Comparison of ENCODE assay signal across 1 cellular context in the genomic region with DNA sequence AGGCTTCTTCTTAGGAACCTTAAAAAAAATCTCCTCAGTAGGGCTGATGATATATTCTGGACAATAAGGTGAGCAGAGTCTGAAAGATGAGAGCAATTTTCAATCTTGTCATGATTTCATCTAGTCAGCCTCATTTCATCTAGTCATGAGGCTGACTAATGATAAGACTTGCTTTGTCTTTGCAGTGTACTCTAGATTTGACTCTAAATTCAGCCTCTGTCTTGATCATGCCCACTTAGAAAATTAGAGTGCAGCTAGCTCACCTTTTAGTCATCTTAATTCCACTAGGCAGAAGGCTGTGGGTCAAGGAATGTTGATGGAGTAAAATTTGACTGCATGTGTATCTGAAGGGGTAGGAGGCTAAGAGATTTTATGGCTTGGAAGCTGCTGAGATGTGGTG.
TF ChIP-seq lines count a peak whose summit lies in the region.

No MANE protein-coding gene starts in this region.

TF ChIP-seq in GM12878, 131 proteins besides CTCF, POLR2A, EP300 and RAD21:
- peak; percentile 62 for TF ChIP-seq JUNB (IDR thresholded peaks at IDR 0.05)
- TF ChIP-seq, protein P1, sequence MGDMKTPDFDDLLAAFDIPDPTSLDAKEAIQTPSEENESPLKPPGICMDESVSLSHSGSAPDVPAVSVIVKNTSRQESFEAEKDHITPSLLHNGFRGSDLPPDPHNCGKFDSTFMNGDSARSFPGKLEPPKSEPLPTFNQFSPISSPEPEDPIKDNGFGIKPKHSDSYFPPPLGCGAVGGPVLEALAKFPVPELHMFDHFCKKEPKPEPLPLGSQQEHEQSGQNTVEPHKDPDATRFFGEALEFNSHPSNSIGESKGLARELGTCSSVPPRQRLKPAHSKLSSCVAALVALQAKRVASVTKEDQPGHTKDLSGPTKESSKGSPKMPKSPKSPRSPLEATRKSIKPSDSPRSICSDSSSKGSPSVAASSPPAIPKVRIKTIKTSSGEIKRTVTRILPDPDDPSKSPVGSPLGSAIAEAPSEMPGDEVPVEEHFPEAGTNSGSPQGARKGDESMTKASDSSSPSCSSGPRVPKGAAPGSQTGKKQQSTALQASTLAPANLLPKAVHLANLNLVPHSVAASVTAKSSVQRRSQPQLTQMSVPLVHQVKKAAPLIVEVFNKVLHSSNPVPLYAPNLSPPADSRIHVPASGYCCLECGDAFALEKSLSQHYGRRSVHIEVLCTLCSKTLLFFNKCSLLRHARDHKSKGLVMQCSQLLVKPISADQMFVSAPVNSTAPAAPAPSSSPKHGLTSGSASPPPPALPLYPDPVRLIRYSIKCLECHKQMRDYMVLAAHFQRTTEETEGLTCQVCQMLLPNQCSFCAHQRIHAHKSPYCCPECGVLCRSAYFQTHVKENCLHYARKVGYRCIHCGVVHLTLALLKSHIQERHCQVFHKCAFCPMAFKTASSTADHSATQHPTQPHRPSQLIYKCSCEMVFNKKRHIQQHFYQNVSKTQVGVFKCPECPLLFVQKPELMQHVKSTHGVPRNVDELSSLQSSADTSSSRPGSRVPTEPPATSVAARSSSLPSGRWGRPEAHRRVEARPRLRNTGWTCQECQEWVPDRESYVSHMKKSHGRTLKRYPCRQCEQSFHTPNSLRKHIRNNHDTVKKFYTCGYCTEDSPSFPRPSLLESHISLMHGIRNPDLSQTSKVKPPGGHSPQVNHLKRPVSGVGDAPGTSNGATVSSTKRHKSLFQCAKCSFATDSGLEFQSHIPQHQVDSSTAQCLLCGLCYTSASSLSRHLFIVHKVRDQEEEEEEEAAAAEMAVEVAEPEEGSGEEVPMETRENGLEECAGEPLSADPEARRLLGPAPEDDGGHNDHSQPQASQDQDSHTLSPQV (IDR thresholded peaks at IDR 0.05) = no peak
TF ChIP-seq in GM12878: peak in this region for 1.
